Comparison of ENCODE assay signal across 12 cellular contexts in the genomic region with DNA sequence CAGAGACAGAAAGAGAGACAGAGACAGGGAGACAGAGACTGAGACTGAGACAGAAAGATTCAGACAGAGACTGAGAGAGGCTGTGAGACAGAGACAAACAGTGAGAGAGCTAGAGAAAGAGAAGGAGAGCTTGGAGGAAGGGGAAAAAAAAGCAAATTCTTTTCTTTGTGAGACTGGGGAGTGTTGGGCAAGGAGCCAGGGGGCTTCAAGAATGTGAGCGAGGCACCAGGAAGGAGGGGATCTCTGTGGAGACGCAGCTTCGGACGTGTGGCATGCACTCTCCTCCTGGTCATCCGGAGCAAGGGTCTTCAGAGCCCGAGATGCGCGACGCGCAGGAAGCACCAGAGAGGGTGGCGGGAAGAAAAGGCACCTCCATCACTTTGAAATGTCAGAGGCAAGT.
A peak's percentile ranks its signal among the peaks of the same experiment; 100 is the strongest.
DNase-seq lines count a peak whose midpoint lies in the region; ATAC-seq and TF ChIP-seq lines count a peak whose summit lies in the region.
"Had no signal": no experiment of that assay in that cellular context is flagged by ENCODE, and none has a peak within 500 bp of the region (broad histone marks: within the 10 kb centered on the region; RNA-seq: fewer than 3 reads in every experiment).

No MANE protein-coding gene starts in this region.

- H3K9me3 Mint-ChIP-seq in stimulated activated naive CD8-positive, alpha-beta T cell treated with anti-CD3 and anti-CD28 coated beads, Interleukin-15, amount 100 ng/mL, for 72 hours = no peaks in the 10 kb centered on the region
- peaks cover 0 to 6% (median 0%) of the 10 kb centered on the region in 11 donors for H3K9me3 Mint-ChIP-seq in naive thymus-derived CD4-positive, alpha-beta T cell

- intact Hi-C loops in colonic mucosa (cut with DNase I) = no loop called here
- intact Hi-C loops in naive thymus-derived CD4-positive, alpha-beta T cell (cut with micrococcal nuclease) = no loop called here
- intact Hi-C loops in transverse colon (cut with DNase I; ENCODE audit: low total_unique reads) = no loop called here
- intact Hi-C loops in adrenal gland (cut with DNase I) = no loop called here

- TF ChIP-seq POLR2A in transverse colon (IDR thresholded peaks at IDR 0.05) (no peak), adrenal gland (IDR thresholded peaks at IDR 0.05) (no peak)

- peak overlapping the region; percentile 36 for H3K27ac ChIP-seq in colonic mucosa
- H3K27ac ChIP-seq in naive thymus-derived CD4-positive, alpha-beta T cell (ENCODE audit: low read depth, low read length) = no peak overlapping the region
- H3K27ac ChIP-seq in transverse colon = peak overlapping the region in 2 of 4 donors; percentile 23 to 63
- no peak overlapping the region for H3K27ac ChIP-seq in adrenal gland

- H3K36me3 Mint-ChIP-seq in naive thymus-derived CD4-positive, alpha-beta T cell = peaks cover 0 to 5% (median 0%) of the 10 kb centered on the region in 5 donors

- 33% methylated on average over 11 of the region's 11 CpGs; no CpG with 5 or more reads in 1 of the 2 donors for WGBS in transverse colon (ENCODE audit: low coverage in 1 of 2), 2 donors
- 55 to 76% (median 57%) methylated on average over 11 of the region's 11 CpGs for WGBS in adrenal gland, 4 donors

- H3K27ac Mint-ChIP-seq in stimulated activated naive CD8-positive, alpha-beta T cell treated with anti-CD3 and anti-CD28 coated beads, Interleukin-15, amount 100 ng/mL, for 72 hours = no peak overlapping the region
- H3K27ac Mint-ChIP-seq in naive thymus-derived CD4-positive, alpha-beta T cell = peak overlapping the region in 1 of 9 donors; percentile 1
- H3K27ac Mint-ChIP-seq: activated CD4-positive, alpha-beta T cell treated with anti-CD3 and anti-CD28 coated beads for 36 hours had no signal

- H3K4me1 ChIP-seq in colonic mucosa = peaks cover 12% of the 10 kb centered on the region
- H3K4me1 ChIP-seq in naive thymus-derived CD4-positive, alpha-beta T cell (ENCODE audit: control insufficient read depth in 2 of 2, insufficient read depth in 2 of 2, low read length in 2 of 2) = no peaks in the 10 kb centered on the region
- H3K4me1 ChIP-seq in transverse colon = peaks cover 0 to 20% (median 13%) of the 10 kb centered on the region in 4 donors
- no peaks in the 10 kb centered on the region for H3K4me1 ChIP-seq in adrenal gland (replicated peaks in 1 of 2)

- H3K9me3 ChIP-seq in colonic mucosa (no peaks in the 10 kb centered on the region), transverse colon (no peaks in the 10 kb centered on the region), adrenal gland (replicated peaks in 1 of 3) (no peaks in the 10 kb centered on the region)
- H3K9me3 ChIP-seq in naive thymus-derived CD4-positive, alpha-beta T cell (ENCODE audit: control insufficient read depth in 2 of 3, low read length in 3 of 3) = no peaks in the 10 kb centered on the region

- TF ChIP-seq CTCF in colonic mucosa (IDR thresholded peaks at IDR 0.05) (no peak), transverse colon (IDR thresholded peaks at IDR 0.05) (no peak), adrenal gland (IDR thresholded peaks at IDR 0.05) (no peak)

- POLR2A ChIA-PET in naive thymus-derived CD4-positive, alpha-beta T cell (lab: Charles Lee) = interaction anchor here (0.6 kb wide), 1 partner anchor 156 kb away, joined by 4 read pairs; no protein-coding TSS in a partner anchor

- H3K27me3 ChIP-seq in colonic mucosa = peaks cover 4% of the 10 kb centered on the region
- H3K27me3 ChIP-seq in naive thymus-derived CD4-positive, alpha-beta T cell (ENCODE audit: control insufficient read depth in 2 of 2, insufficient read depth in 2 of 2, low read length in 2 of 2) = peaks cover 0 to 5% of the 10 kb centered on the region in 2 donors
- peaks cover 19% of the 10 kb centered on the region for H3K27me3 ChIP-seq in transverse colon
- H3K27me3 ChIP-seq in adrenal gland = peaks cover 17% of the 10 kb centered on the region

- no peak for TF ChIP-seq EP300 in transverse colon (IDR thresholded peaks at IDR 0.05; ENCODE audit: low read depth)

- H3K27me3 Mint-ChIP-seq in stimulated activated naive CD8-positive, alpha-beta T cell treated with anti-CD3 and anti-CD28 coated beads, Interleukin-15, amount 100 ng/mL, for 72 hours = peaks cover 39% of the 10 kb centered on the region
- peaks cover 19 to 39% (median 31%) of the 10 kb centered on the region in 5 donors for H3K27me3 Mint-ChIP-seq in naive thymus-derived CD4-positive, alpha-beta T cell

- peak overlapping the region; percentile 5 to 44 for H3K4me3 Mint-ChIP-seq in stimulated activated naive CD8-positive, alpha-beta T cell treated with anti-CD3 and anti-CD28 coated beads, Interleukin-15, amount 100 ng/mL, for 72 hours
- peak overlapping the region in 8 of 10 donors; percentile 1 to 65 (median 41) for H3K4me3 Mint-ChIP-seq in naive thymus-derived CD4-positive, alpha-beta T cell
- H3K4me3 Mint-ChIP-seq: activated CD4-positive, alpha-beta T cell treated with anti-CD3 and anti-CD28 coated beads for 36 hours had no signal

- ATAC-seq in stimulated activated naive CD8-positive, alpha-beta T cell treated with anti-CD3 and anti-CD28 coated beads, Interleukin-15, amount 100 ng/mL, for 72 hours = no peak
- no peak for ATAC-seq in stimulated activated naive CD8-positive, alpha-beta T cell treated with anti-CD3 and anti-CD28 coated beads, Interleukin-15, Interleukin-2, amounts not matched to agents 100 U/mL and 50 U/mL, for 24 hours
- no peak for ATAC-seq in naive thymus-derived CD4-positive, alpha-beta T cell
- no peak for ATAC-seq in GM18867 (IDR thresholded peaks at IDR 0.05; ENCODE audit: unreplicated experiment)
- ATAC-seq: activated CD4-positive, alpha-beta T cell treated with anti-CD3 and anti-CD28 coated beads for 36 hours had no signal

- H3K4me3 ChIP-seq in colonic mucosa (no peak overlapping the region), transverse colon (no peak overlapping the region), adrenal gland (no peak overlapping the region)
- H3K4me3 ChIP-seq in naive thymus-derived CD4-positive, alpha-beta T cell (ENCODE audit: low read length) = no peak overlapping the region

- DNase-seq in stimulated activated naive CD8-positive, alpha-beta T cell treated with anti-CD3 and anti-CD28 coated beads, Interleukin-15, amount 100 ng/mL, for 72 hours = no peak
- DNase-seq in stimulated activated naive CD8-positive, alpha-beta T cell treated with anti-CD3 and anti-CD28 coated beads, Interleukin-15, Interleukin-2, amounts not matched to agents 100 U/mL and 50 U/mL, for 24 hours = no peak
- DNase-seq in colonic mucosa = peak; percentile 27
- DNase-seq in naive thymus-derived CD4-positive, alpha-beta T cell = no peak
- no peak for DNase-seq in transverse colon
- no peak for DNase-seq in SIG-M5 (lab: John Stamatoyannopoulos, UW)
- DNase-seq in adrenal gland = no peak
- DNase-seq: activated CD4-positive, alpha-beta T cell treated with anti-CD3 and anti-CD28 coated beads for 36 hours; activated T-cell treated with anti-CD3 and anti-CD28 coated beads for 4 hours; kidney glomerular epithelial cell; NCI-H187 treated with DMSO at 0.1 percent for 48 hours had no signal

- no peak overlapping the region for H3K9ac ChIP-seq in colonic mucosa (ENCODE audit: low read depth in 2 of 2, low read length in 2 of 2)

- peaks cover 6% of the 10 kb centered on the region for H3K4me1 Mint-ChIP-seq in stimulated activated naive CD8-positive, alpha-beta T cell treated with anti-CD3 and anti-CD28 coated beads, Interleukin-15, amount 100 ng/mL, for 72 hours
- H3K4me1 Mint-ChIP-seq in naive thymus-derived CD4-positive, alpha-beta T cell = peaks cover 0 to 12% (median 6%) of the 10 kb centered on the region in 7 donors

- in situ Hi-C loops in transverse colon (cut with MboI; ENCODE audit: low pct_ligation_motif_present in 1 of 4, low pct_unique_long_range_greater_than_20kb in 1 of 4, low sequenced_read_pairs in 3 of 4) = no loop called here

- CTCF ChIA-PET in naive thymus-derived CD4-positive, alpha-beta T cell (lab: Charles Lee) = no interaction called here

- H3K36me3 ChIP-seq in colonic mucosa = no peaks in the 10 kb centered on the region
- H3K36me3 ChIP-seq in naive thymus-derived CD4-positive, alpha-beta T cell (ENCODE audit: control insufficient read depth in 2 of 3, insufficient read depth in 3 of 3, low read length in 3 of 3) = no peaks in the 10 kb centered on the region
- H3K36me3 ChIP-seq in transverse colon = no peaks in the 10 kb centered on the region
- H3K36me3 ChIP-seq in adrenal gland (replicated peaks in 1 of 2) = no peaks in the 10 kb centered on the region
